In genomic region chr2:61938511-61938910, GRCh38 we compare ENCODE assay signal across 18 cellular contexts.
"Had no signal": no experiment of that assay in that cellular context is flagged by ENCODE, and none has a peak within 500 bp of the region (broad histone marks: within the 10 kb centered on the region; RNA-seq: fewer than 3 reads in every experiment).

No MANE protein-coding gene starts in this region.

- H3K4me3 Mint-ChIP-seq: activated CD8-positive, alpha-beta T cell treated with anti-CD3 and anti-CD28 coated beads, Interleukin-2, amount 10 ng/mL, durations not matched to agents 7 days and 5 days; activated naive CD4-positive, alpha-beta T cell treated with anti-CD3 and anti-CD28 coated beads, Interleukin-2, amount 10 ng/mL, durations not matched to agents 7 days and 5 days; activated naive CD8-positive, alpha-beta T cell treated with anti-CD3 and anti-CD28 coated beads, Interleukin-2, amount 50 U/mL, for 24 hours; activated T-cell treated with anti-CD3 and anti-CD28 coated beads, Interleukin-2, amount 50 U/mL, for 4 hours; effector memory CD8-positive, alpha-beta T cell; memory B cell; naive thymus-derived CD4-positive, alpha-beta T cell had no signal

- H3K36me3 ChIP-seq: prostate gland, right atrium auricular region had no signal

- DNase-seq: activated CD4-positive, alpha-beta T cell treated with anti-CD3 and anti-CD28 coated beads for 48 hours; activated CD4-positive, CD25-positive, alpha-beta regulatory T cell; activated CD8-positive, alpha-beta T cell treated with anti-CD3 and anti-CD28 coated beads, Interleukin-2, amount 10 ng/mL, durations not matched to agents 7 days and 5 days; activated effector memory CD4-positive, alpha-beta T cell treated with Interleukin-2 at 50 U/mL for 16 hours; activated naive CD4-positive, alpha-beta T cell treated with anti-CD3 and anti-CD28 coated beads, Interleukin-2, amount 10 ng/mL, durations not matched to agents 7 days and 5 days; activated naive CD8-positive, alpha-beta T cell treated with anti-CD3 and anti-CD28 coated beads, Interleukin-2, amount 50 U/mL, for 24 hours; activated T-cell treated with anti-CD3 and anti-CD28 coated beads, Interleukin-2, amount 50 U/mL, for 4 hours; effector memory CD8-positive, alpha-beta T cell; foreskin fibroblast; left lung; naive thymus-derived CD4-positive, alpha-beta T cell; stimulated activated CD4-positive, alpha-beta T cell treated with anti-CD3 and anti-CD28 coated beads, Interleukin-2, amount 100 ng/mL, for 24 hours; stimulated activated naive CD4-positive, alpha-beta T cell treated with Interleukin-2 at 50 U/mL for 16 hours; T-helper 9 cell; trophoblast cell had no signal

- H3K9me3 ChIP-seq: left lung, prostate gland, right atrium auricular region had no signal

- H3K27me3 ChIP-seq: left lung, right atrium auricular region had no signal

- H3K4me1 ChIP-seq: left lung had no signal

- H3K27me3 Mint-ChIP-seq: activated naive CD4-positive, alpha-beta T cell treated with anti-CD3 and anti-CD28 coated beads, Interleukin-2, amount 10 ng/mL, durations not matched to agents 7 days and 5 days; activated naive CD8-positive, alpha-beta T cell treated with anti-CD3 and anti-CD28 coated beads, Interleukin-2, amount 50 U/mL, for 24 hours; effector memory CD8-positive, alpha-beta T cell; memory B cell; naive thymus-derived CD4-positive, alpha-beta T cell had no signal

- H3K4me3 ChIP-seq: left lung, prostate gland, right atrium auricular region had no signal

- H3K9me3 Mint-ChIP-seq: activated naive CD4-positive, alpha-beta T cell treated with anti-CD3 and anti-CD28 coated beads, Interleukin-2, amount 10 ng/mL, durations not matched to agents 7 days and 5 days; activated naive CD8-positive, alpha-beta T cell treated with anti-CD3 and anti-CD28 coated beads, Interleukin-2, amount 50 U/mL, for 24 hours; activated T-cell treated with anti-CD3 and anti-CD28 coated beads, Interleukin-2, amount 50 U/mL, for 4 hours; effector memory CD8-positive, alpha-beta T cell; memory B cell; naive thymus-derived CD4-positive, alpha-beta T cell had no signal

- H3K27ac Mint-ChIP-seq: activated CD8-positive, alpha-beta T cell treated with anti-CD3 and anti-CD28 coated beads, Interleukin-2, amount 10 ng/mL, durations not matched to agents 7 days and 5 days; activated naive CD4-positive, alpha-beta T cell treated with anti-CD3 and anti-CD28 coated beads, Interleukin-2, amount 10 ng/mL, durations not matched to agents 7 days and 5 days; activated naive CD8-positive, alpha-beta T cell treated with anti-CD3 and anti-CD28 coated beads, Interleukin-2, amount 50 U/mL, for 24 hours; effector memory CD8-positive, alpha-beta T cell; memory B cell; naive thymus-derived CD4-positive, alpha-beta T cell had no signal

- H3K27ac ChIP-seq: left lung, prostate gland had no signal

- ATAC-seq: activated CD8-positive, alpha-beta T cell treated with anti-CD3 and anti-CD28 coated beads, Interleukin-2, amount 10 ng/mL, durations not matched to agents 7 days and 5 days; activated naive CD8-positive, alpha-beta T cell treated with anti-CD3 and anti-CD28 coated beads, Interleukin-2, amount 50 U/mL, for 24 hours; activated T-cell treated with anti-CD3 and anti-CD28 coated beads, Interleukin-2, amount 50 U/mL, for 4 hours; effector memory CD8-positive, alpha-beta T cell; left lung; naive thymus-derived CD4-positive, alpha-beta T cell had no signal

- H3K36me3 Mint-ChIP-seq: activated naive CD4-positive, alpha-beta T cell treated with anti-CD3 and anti-CD28 coated beads, Interleukin-2, amount 10 ng/mL, durations not matched to agents 7 days and 5 days had no signal
